ENCODE assay signal across 8 cellular contexts in genomic region chr10:68826764-68827591, GRCh38. TPM values are rescaled to one million over a fixed set of nuclear protein-coding genes. Genes with fewer than 3 reads are reported as not detected.
DNase-seq lines count a peak whose midpoint lies in the region; ATAC-seq and TF ChIP-seq lines count a peak whose summit lies in the region.

STOX1 (plus strand) TSS chr10:68827531; CDS start chr10:68827624, 93 bp downstream.

- peaks cover 9% of the 10 kb centered on the region for H3K4me1 Mint-ChIP-seq in T-helper 1 cell treated with Interleukin-12 subunit alpha and Interleukin-12 subunit beta and Interleukin-4 antibody, amounts not matched to agents 30 μg/mL and 1 μg/mL, for 36 hours (ENCODE audit: low read depth)

- peak within 1 kb of the TSS; percentile 90 for H3K4me2 ChIP-seq in Karpas-422 (ENCODE audit: low read depth, low read length, poor library complexity, severe bottlenecking)

- peak within 1 kb of the TSS; percentile 89 for H3K4me3 ChIP-seq in Karpas-422 (ENCODE audit: low read length)
- H3K4me3 ChIP-seq in sigmoid colon = peak within 1 kb of the TSS; percentile 37 to 65 (median 52)

- peak within 1 kb of the TSS; percentile 82 for H2AFZ ChIP-seq in Karpas-422 (ENCODE audit: low read length)

- H3K36me3 ChIP-seq in Karpas-422 (ENCODE audit: insufficient read depth, low read length) = no peaks in the 10 kb centered on the region
- no peaks in the 10 kb centered on the region for H3K36me3 ChIP-seq in sigmoid colon

- DNase-seq in Caki2 (ENCODE audit: low read depth) (peak; percentile 69), Karpas-422 (peak; percentile 90), hepatic stellate cell (ENCODE audit: low spot score) (peak; percentile 56), sigmoid colon (peak; percentile 65), COLO829 (ENCODE audit: low spot score) (no peak)

- no peak for TF ChIP-seq CTCF in sigmoid colon (IDR thresholded peaks at IDR 0.05)

- H3K27me3 Mint-ChIP-seq in T-helper 1 cell treated with Interleukin-12 subunit alpha and Interleukin-12 subunit beta and Interleukin-4 antibody, amounts not matched to agents 30 μg/mL and 1 μg/mL, for 36 hours (ENCODE audit: low read depth) = peaks cover 43% of the 10 kb centered on the region

- no peak for TF ChIP-seq EP300 in sigmoid colon (IDR thresholded peaks at IDR 0.05)

- peaks cover 7% of the 10 kb centered on the region for H3K79me2 ChIP-seq in Karpas-422 (ENCODE audit: low read length)

- ATAC-seq in GM21423 (IDR thresholded peaks at IDR 0.05; ENCODE audit: unreplicated experiment) = peak; percentile 53

- H3K9me2 ChIP-seq in Karpas-422 (replicated peaks; ENCODE audit: insufficient read depth, low read length) = no peaks in the 10 kb centered on the region

- 4 to 5% methylated on average over 63 of the region's 63 CpGs for WGBS in sigmoid colon, 2 donors

- peak within 1 kb of the TSS; percentile 87 for H3K9ac ChIP-seq in Karpas-422 (ENCODE audit: low read length)

- intact Hi-C loops in sigmoid colon (cut with DNase I) = loop anchor here (5.0 kb wide), 1 partner anchor 75 kb away; the partner anchor contains the start of gene DDX50

- no peak within 1 kb of the TSS for H3K27ac Mint-ChIP-seq in T-helper 1 cell treated with Interleukin-12 subunit alpha and Interleukin-12 subunit beta and Interleukin-4 antibody, amounts not matched to agents 30 μg/mL and 1 μg/mL, for 36 hours

- H4K20me1 ChIP-seq in Karpas-422 (ENCODE audit: insufficient read depth, low read depth, low read length) = no peaks in the 10 kb centered on the region

- H3K27ac ChIP-seq in Karpas-422 (ENCODE audit: low read length) (0 out of 2 replicates have a peak within 1 kb of the TSS, but pooled peaks have one; percentile 45), angular gyrus (ENCODE audit: low read depth, low read length) (peak within 1 kb of the TSS; percentile 37), sigmoid colon (peak within 1 kb of the TSS; percentile 3 to 68 (median 46))

- H3K4me1 ChIP-seq in Karpas-422 (ENCODE audit: low read length) (peaks cover 20% of the 10 kb centered on the region), sigmoid colon (peaks cover 0 to 13% (median 10%) of the 10 kb centered on the region in 4 donors)

- no peaks in the 10 kb centered on the region for H3K36me3 Mint-ChIP-seq in T-helper 1 cell treated with Interleukin-12 subunit alpha and Interleukin-12 subunit beta and Interleukin-4 antibody, amounts not matched to agents 30 μg/mL and 1 μg/mL, for 36 hours (ENCODE audit: low read depth)

- H3K4me3 Mint-ChIP-seq in T-helper 1 cell treated with Interleukin-12 subunit alpha and Interleukin-12 subunit beta and Interleukin-4 antibody, amounts not matched to agents 30 μg/mL and 1 μg/mL, for 36 hours = peak within 1 kb of the TSS; percentile 71

- in situ Hi-C loops in Caki2 (cut with HindIII; ENCODE audit: low pct_unique_long_range_greater_than_20kb, low sequenced_read_pairs) = no loop called here

- TF ChIP-seq POLR2A in sigmoid colon (IDR thresholded peaks at IDR 0.05) = no peak

- H3K9me3 ChIP-seq in Karpas-422 (ENCODE audit: low read length) = no peaks in the 10 kb centered on the region
- H3K9me3 ChIP-seq in sigmoid colon = no peaks in the 10 kb centered on the region

- no peaks in the 10 kb centered on the region for H3K9me3 Mint-ChIP-seq in T-helper 1 cell treated with Interleukin-12 subunit alpha and Interleukin-12 subunit beta and Interleukin-4 antibody, amounts not matched to agents 30 μg/mL and 1 μg/mL, for 36 hours

- no peaks in the 10 kb centered on the region for H3K27me3 ChIP-seq in Karpas-422 (ENCODE audit: low read length)
- peaks cover 0 to 3% (median 0%) of the 10 kb centered on the region in 3 donors for H3K27me3 ChIP-seq in sigmoid colon

RNA-seq across cellular contexts. Expression of gene STOX1, which starts in this region (rescaled TPM):
- total RNA-seq in Caki2 (2014; rRNA removed; shearing (Covaris generic); ENCODE audit: low replicate concordance) = 0.68 TPM in 1 of 2 replicates, not detected in the other
- 15.9 and 19.8 TPM in 2 replicates for total RNA-seq in Karpas-422 (2014; rRNA removed; shearing (Covaris generic); ENCODE audit: low replicate concordance)
- 1 to 10 TPM in 3 of 4 donors, under 1 TPM in 1; 0.41 to 2.9 (median 1.8) TPM for total RNA-seq in sigmoid colon
- under 1 TPM in 2 of 3 donors, not detected in 1; 0.92 to 0.99 TPM for polyA plus RNA-seq in sigmoid colon

Comparison
In these comparisons a context has a peak if more than half of its experiments do, and no peak if none do; other contexts are left out.
1. Peak in DNase-seq in Caki2; RNA of the gene not detected or under 1 TPM.